Comparison of ENCODE assay signal across 1 cellular context in the genomic region with DNA sequence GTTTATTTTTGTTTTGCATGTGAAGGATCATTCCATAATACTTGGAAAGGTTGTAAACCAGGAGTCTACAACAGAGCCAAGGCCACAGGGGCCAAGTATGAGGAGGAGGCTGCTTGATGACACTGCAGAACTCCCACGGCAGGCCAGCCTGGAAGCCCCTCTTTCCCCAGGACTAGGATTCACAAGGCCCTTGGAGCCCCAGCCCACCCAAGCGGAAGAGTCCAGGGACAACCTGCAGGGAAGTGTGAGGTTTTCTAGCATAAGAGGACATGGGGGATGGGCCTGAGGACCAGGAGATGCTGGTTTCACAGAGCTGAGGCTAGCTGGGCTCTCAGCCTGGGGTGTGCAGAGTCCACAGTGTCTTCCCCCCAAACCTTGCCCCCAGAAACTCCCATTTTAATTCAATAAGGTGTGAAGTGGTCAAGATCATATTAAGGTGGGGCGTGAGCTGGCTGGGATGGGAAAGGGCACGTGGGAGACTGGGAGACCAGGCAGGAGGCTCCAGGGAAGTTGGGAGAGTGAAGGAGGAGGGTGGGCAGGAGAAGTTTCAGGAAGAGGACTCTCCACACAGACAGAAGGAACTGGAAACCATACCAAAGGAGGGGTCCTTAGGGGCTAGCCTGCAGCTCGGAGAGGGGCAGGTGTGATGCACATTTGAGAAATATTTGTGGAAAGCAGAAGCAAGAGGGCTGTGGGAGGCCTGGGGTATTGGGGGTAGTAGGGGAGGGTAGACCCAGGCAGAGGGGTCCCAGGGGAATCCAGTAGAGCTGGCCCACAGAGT.
TF ChIP-seq lines count a peak whose summit lies in the region.

No MANE protein-coding gene starts in this region.

TF ChIP-seq in WTC11, 78 proteins besides CTCF, POLR2A, EP300 and RAD21 (continued from another document):
- TF ChIP-seq, protein P1, sequence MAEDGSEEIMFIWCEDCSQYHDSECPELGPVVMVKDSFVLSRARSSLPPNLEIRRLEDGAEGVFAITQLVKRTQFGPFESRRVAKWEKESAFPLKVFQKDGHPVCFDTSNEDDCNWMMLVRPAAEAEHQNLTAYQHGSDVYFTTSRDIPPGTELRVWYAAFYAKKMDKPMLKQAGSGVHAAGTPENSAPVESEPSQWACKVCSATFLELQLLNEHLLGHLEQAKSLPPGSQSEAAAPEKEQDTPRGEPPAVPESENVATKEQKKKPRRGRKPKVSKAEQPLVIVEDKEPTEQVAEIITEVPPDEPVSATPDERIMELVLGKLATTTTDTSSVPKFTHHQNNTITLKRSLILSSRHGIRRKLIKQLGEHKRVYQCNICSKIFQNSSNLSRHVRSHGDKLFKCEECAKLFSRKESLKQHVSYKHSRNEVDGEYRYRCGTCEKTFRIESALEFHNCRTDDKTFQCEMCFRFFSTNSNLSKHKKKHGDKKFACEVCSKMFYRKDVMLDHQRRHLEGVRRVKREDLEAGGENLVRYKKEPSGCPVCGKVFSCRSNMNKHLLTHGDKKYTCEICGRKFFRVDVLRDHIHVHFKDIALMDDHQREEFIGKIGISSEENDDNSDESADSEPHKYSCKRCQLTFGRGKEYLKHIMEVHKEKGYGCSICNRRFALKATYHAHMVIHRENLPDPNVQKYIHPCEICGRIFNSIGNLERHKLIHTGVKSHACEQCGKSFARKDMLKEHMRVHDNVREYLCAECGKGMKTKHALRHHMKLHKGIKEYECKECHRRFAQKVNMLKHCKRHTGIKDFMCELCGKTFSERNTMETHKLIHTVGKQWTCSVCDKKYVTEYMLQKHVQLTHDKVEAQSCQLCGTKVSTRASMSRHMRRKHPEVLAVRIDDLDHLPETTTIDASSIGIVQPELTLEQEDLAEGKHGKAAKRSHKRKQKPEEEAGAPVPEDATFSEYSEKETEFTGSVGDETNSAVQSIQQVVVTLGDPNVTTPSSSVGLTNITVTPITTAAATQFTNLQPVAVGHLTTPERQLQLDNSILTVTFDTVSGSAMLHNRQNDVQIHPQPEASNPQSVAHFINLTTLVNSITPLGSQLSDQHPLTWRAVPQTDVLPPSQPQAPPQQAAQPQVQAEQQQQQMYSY (CRISPR knock-in tag; IDR thresholded peaks at IDR 0.05), result no peak
- no peak for TF ChIP-seq KAT7 (CRISPR knock-in tag; IDR thresholded peaks at IDR 0.05; ENCODE audit: borderline replicate concordance)
